ENCODE assay signal across 8 cellular contexts in the genomic region with DNA sequence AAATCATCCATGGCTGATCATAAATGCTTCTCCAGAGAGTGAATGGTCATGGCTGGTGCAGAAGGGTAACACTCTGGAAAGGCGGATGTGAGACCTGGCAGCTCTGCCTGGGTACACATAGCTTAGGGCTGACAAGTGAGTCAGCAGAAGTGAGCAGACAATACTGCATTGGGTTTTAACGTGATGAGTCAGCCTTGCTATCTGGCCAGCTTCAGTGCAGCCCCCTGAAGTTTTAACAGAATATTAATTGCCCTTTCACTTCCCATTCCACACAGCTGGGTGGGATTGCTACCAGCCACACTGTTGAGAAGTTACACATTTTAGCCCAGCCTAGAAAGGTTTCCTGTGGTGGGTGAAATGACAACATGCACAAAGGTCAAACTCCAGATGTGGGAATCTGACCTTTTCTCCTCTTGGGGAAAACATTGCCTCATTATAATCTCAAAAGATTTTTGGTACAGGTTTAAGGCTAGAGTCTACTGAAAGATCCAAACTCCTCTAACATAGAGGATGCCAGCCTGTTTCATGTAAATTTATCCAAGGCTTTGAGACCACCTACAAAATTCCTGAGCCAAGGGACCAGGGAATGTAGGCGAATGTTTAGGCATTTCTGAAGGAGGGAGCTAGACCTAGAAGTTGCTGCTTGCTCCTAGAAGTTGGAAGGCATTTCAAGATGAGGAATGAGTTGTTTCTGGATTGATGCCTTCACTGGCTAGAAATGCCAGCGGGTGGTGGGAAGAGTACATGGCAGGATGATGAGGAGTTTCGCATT.
DNase-seq lines count a peak whose midpoint lies in the region; ATAC-seq, FAIRE-seq and TF ChIP-seq lines count a peak whose summit lies in the region.

No MANE protein-coding gene starts in this region.

- H3K36me3 ChIP-seq in GM12878 (ENCODE audit: control insufficient read depth in 2 of 2, insufficient read depth in 2 of 2, low read length in 1 of 2) (no peaks in the 10 kb centered on the region), tibial nerve (no peaks in the 10 kb centered on the region)

- H4K20me1 ChIP-seq in GM12878 (ENCODE audit: control insufficient read depth, insufficient read depth) = no peaks in the 10 kb centered on the region

- H3K4me2 ChIP-seq in GM12878 (ENCODE audit: control insufficient read depth, insufficient read depth) = peak overlapping the region; percentile 54

- BruUV-seq in GM12878 (replicated peaks; lab: Mats Ljungman, UMichigan) = no TSS peak

- in situ Hi-C loops in GM12878 (cut with MboI) = no loop called here

- H3K4me3 ChIP-seq in GM12878 = no peak overlapping the region
- H3K4me3 ChIP-seq in tibial nerve = no peak overlapping the region

- CTCF ChIA-PET in HEK293T (lab: Yijun Ruan, JAX) = interaction anchor here (0.5 kb wide), 1 partner anchor 56 kb away, joined by 4 read pairs; no protein-coding TSS in a partner anchor
- CTCF ChIA-PET in GM12878 (lab: Yijun Ruan, JAX) = interaction anchor here (1.0 to 3.0 kb wide), 9 partner anchors 8 to 157 kb away, joined by 3 to 13 read pairs (median 5); no protein-coding TSS in a partner anchor

- intact Hi-C loops in GM12878 (cut with micrococcal nuclease; ENCODE audit: unreplicated experiment) = loop anchor here (2.0 kb wide), 1 partner anchor 63 kb away; no protein-coding TSS in a partner anchor

- RAD21 ChIA-PET in GM12878 (lab: Charles Lee; ENCODE audit: unreplicated experiment) = interaction anchor here (0.6 to 5.4 kb wide), 9 partner anchors 11 to 313 kb away, joined by 3 to 47 read pairs (median 4); no protein-coding TSS in a partner anchor

- POLR2A ChIA-PET in HEK293T (lab: Yijun Ruan, JAX) = interaction anchor here (0.9 to 1.4 kb wide), 2 partner anchors 35 to 294 kb away, joined by 3 to 4 read pairs; no protein-coding TSS in a partner anchor
- POLR2A ChIA-PET in GM12878 (lab: Charles Lee) = interaction anchor here (0.6 to 3.0 kb wide), 8 partner anchors 8 to 400 kb away, joined by 3 to 10 read pairs (median 3); no protein-coding TSS in a partner anchor

- no peak for TF ChIP-seq CTCF in GM12878 (IDR thresholded peaks at IDR 0.05 in 2 of 3, conservative IDR thresholded peaks at IDR 0.05 in 1 of 3; ENCODE audit: control insufficient read depth in 2 of 3, extremely low read depth in 1 of 3, insufficient read depth in 1 of 3, low read depth in 3 of 3, low read length in 3 of 3)
- no peak for TF ChIP-seq CTCF in tibial nerve (IDR thresholded peaks at IDR 0.05)

- peak; percentile 90 for FAIRE-seq in GM12878 (lab: Jason Lieb, UNC)

- SMC1A ChIA-PET in GM12878 (lab: Charles Lee; ENCODE audit: uncharacterized antibody, unreplicated experiment) = interaction anchor here (0.8 to 3.5 kb wide), 20 partner anchors 9 to 315 kb away, joined by 3 to 27 read pairs (median 5); no protein-coding TSS in a partner anchor

- ATAC-seq in GM12878 = peak; percentile 98

- peaks cover 3% of the 10 kb centered on the region; the same call in 1 of the 3 replicates for H3K9me3 ChIP-seq in GM12878 (replicated peaks; ENCODE audit: control insufficient read depth, insufficient read depth, low read length)
- H3K9me3 ChIP-seq in tibial nerve = no peaks in the 10 kb centered on the region

- WGBS in GM12878 (ENCODE audit: insufficient coverage, insufficient replicate concordance, low lambda C conversion rate, missing lambda C conversion rate) = 50% methylated on average over 5 of the region's 5 CpGs
- 40 to 44% methylated on average over 5 of the region's 5 CpGs for WGBS in tibial nerve, 2 donors

- TF ChIP-seq EP300 in GM12878 (IDR thresholded peaks at IDR 0.05; ENCODE audit: borderline replicate concordance in 1 of 2, control insufficient read depth in 1 of 2, low read depth in 2 of 2, low read length in 2 of 2) (peak; percentile 72 to 93; a peak in 3 of 4 replicates), tibial nerve (IDR thresholded peaks at IDR 0.05) (peak in 1 of 2 donors; percentile 87)

- TF ChIP-seq POLR2A in GM12878 (IDR thresholded peaks at IDR 0.05; ENCODE audit: low read depth, low read length) (no peak), tibial nerve (IDR thresholded peaks at IDR 0.05) (no peak)

- DNase-seq in NK-92 treated with Interleukin-12 subunit alpha and Interleukin-12 subunit beta, amount 100 ng/mL, for 24 hours (lab: John Stamatoyannopoulos, UW) = peak; percentile 46
- no peak for DNase-seq in NK-92 (lab: John Stamatoyannopoulos, UW; ENCODE audit: unreplicated experiment)
- DNase-seq in HEK293T (ENCODE audit: extremely low spot score) = peak; percentile 20
- DNase-seq in LHCN-M2 (ENCODE audit: low read depth) = peak; percentile 96
- peak; percentile 94 for DNase-seq in GM12878 (ENCODE audit: low read depth, low spot score)
- DNase-seq in kidney glomerular epithelial cell (lab: John Stamatoyannopoulos, UW) = peak; percentile 93
- DNase-seq in tibial nerve (ENCODE audit: low spot score in 2 of 2) = peak; percentile 17 to 81
- DNase-seq in cerebellar nuclear complex (lab: John Stamatoyannopoulos, UW) = no peak

- H3K4me1 ChIP-seq in GM12878 (ENCODE audit: control insufficient read depth, insufficient read depth, low read length) (peaks cover 23% of the 10 kb centered on the region), tibial nerve (peaks cover 0 to 22% (median 6%) of the 10 kb centered on the region in 4 donors)

- TF ChIP-seq RAD21 in GM12878 (IDR thresholded peaks at IDR 0.05; ENCODE audit: insufficient read depth, low read depth, low read length) = no peak

- H3K9ac ChIP-seq in GM12878 (ENCODE audit: control insufficient read depth, insufficient read depth, low read length) = no peak overlapping the region

- H3K27ac ChIP-seq in GM12878 (ENCODE audit: control insufficient read depth, insufficient read depth) = peak overlapping the region; percentile 66
- H3K27ac ChIP-seq in tibial nerve = peak overlapping the region in 3 of 4 donors; percentile 21 to 52 (median 38)

- H3K79me2 ChIP-seq in GM12878 (ENCODE audit: control insufficient read depth, insufficient read depth, low read length) = no peaks in the 10 kb centered on the region

- H2AFZ ChIP-seq in GM12878 (ENCODE audit: control insufficient read depth, low read depth, low read length) = peak overlapping the region; percentile 39

- H3K27me3 ChIP-seq in GM12878 (replicated peaks in 1 of 2; ENCODE audit: control insufficient read depth in 2 of 2, insufficient read depth in 2 of 2, low read length in 1 of 2) (no peaks in the 10 kb centered on the region), tibial nerve (no peaks in the 10 kb centered on the region)

TF ChIP-seq in HEK293T, 16 proteins besides CTCF, POLR2A, EP300 and RAD21:
- TF ChIP-seq, protein P1, sequence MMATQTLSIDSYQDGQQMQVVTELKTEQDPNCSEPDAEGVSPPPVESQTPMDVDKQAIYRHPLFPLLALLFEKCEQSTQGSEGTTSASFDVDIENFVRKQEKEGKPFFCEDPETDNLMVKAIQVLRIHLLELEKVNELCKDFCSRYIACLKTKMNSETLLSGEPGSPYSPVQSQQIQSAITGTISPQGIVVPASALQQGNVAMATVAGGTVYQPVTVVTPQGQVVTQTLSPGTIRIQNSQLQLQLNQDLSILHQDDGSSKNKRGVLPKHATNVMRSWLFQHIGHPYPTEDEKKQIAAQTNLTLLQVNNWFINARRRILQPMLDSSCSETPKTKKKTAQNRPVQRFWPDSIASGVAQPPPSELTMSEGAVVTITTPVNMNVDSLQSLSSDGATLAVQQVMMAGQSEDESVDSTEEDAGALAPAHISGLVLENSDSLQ (IDR thresholded peaks at IDR 0.05) = no peak

TF ChIP-seq in GM12878, 131 proteins besides CTCF, POLR2A, EP300 and RAD21 (continues in another document):
- TF ChIP-seq, protein P2, sequence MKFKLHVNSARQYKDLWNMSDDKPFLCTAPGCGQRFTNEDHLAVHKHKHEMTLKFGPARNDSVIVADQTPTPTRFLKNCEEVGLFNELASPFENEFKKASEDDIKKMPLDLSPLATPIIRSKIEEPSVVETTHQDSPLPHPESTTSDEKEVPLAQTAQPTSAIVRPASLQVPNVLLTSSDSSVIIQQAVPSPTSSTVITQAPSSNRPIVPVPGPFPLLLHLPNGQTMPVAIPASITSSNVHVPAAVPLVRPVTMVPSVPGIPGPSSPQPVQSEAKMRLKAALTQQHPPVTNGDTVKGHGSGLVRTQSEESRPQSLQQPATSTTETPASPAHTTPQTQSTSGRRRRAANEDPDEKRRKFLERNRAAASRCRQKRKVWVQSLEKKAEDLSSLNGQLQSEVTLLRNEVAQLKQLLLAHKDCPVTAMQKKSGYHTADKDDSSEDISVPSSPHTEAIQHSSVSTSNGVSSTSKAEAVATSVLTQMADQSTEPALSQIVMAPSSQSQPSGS (IDR thresholded peaks at IDR 0.05; ENCODE audit: low read length) = peak; percentile 80
- TF ChIP-seq, protein P3, sequence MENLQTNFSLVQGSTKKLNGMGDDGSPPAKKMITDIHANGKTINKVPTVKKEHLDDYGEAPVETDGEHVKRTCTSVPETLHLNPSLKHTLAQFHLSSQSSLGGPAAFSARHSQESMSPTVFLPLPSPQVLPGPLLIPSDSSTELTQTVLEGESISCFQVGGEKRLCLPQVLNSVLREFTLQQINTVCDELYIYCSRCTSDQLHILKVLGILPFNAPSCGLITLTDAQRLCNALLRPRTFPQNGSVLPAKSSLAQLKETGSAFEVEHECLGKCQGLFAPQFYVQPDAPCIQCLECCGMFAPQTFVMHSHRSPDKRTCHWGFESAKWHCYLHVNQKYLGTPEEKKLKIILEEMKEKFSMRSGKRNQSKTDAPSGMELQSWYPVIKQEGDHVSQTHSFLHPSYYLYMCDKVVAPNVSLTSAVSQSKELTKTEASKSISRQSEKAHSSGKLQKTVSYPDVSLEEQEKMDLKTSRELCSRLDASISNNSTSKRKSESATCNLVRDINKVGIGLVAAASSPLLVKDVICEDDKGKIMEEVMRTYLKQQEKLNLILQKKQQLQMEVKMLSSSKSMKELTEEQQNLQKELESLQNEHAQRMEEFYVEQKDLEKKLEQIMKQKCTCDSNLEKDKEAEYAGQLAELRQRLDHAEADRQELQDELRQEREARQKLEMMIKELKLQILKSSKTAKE (IDR thresholded peaks at IDR 0.05; ENCODE audit: low read depth, poor library complexity, severe bottlenecking) = peak; percentile 95
- TF ChIP-seq HCFC1 (IDR thresholded peaks at IDR 0.05; ENCODE audit: low read length) = no peak

Comparison
In these comparisons a context has a peak if more than half of its experiments do, and no peak if none do; other contexts are left out.
1. DNase-seq: peak in NK-92 treated with Interleukin-12 subunit alpha and Interleukin-12 subunit beta, amount 100 ng/mL, for 24 hours (single experiment), HEK293T (single experiment), LHCN-M2 (single experiment), GM12878 (single experiment), kidney glomerular epithelial cell (single experiment) and tibial nerve (2 of 2); none in NK-92 (single experiment) and cerebellar nuclear complex (0 of 2).